1 cellular context compared by ENCODE assay signal in genomic region chr1:213993929-213994328, GRCh38.
TF ChIP-seq lines count a peak whose summit lies in the region.

No MANE protein-coding gene starts in this region.

TF ChIP-seq in H1, 55 proteins besides CTCF, POLR2A, EP300 and RAD21:
- no peak for TF ChIP-seq KDM4A (IDR thresholded peaks at IDR 0.05; ENCODE audit: low read depth, low read length, severe bottlenecking)
- no peak for TF ChIP-seq TEAD4 (IDR thresholded peaks at IDR 0.05; ENCODE audit: low read depth, low read length)
